ENCODE assay signal across 24 cellular contexts in genomic region chr10:131776496-131776895, GRCh38.
A peak's percentile ranks its signal among the peaks of the same experiment; 100 is the strongest.
DNase-seq lines count a peak whose midpoint lies in the region; ATAC-seq and TF ChIP-seq lines count a peak whose summit lies in the region.
"Had no signal": no experiment of that assay in that cellular context is flagged by ENCODE, and none has a peak within 500 bp of the region (broad histone marks: within the 10 kb centered on the region; RNA-seq: fewer than 3 reads in every experiment).

No MANE protein-coding gene starts in this region.

- H3K4me1 Mint-ChIP-seq in activated CD8-positive, alpha-beta T cell treated with anti-CD3 and anti-CD28 coated beads, Interleukin-2, amount 10 ng/mL, durations not matched to agents 7 days and 5 days (ENCODE audit: low read depth), result no peaks in the 10 kb centered on the region
- H3K4me1 Mint-ChIP-seq in activated CD8-positive, alpha-beta T cell treated with anti-CD3 and anti-CD28 coated beads for 36 hours (ENCODE audit: low read depth), result no peaks in the 10 kb centered on the region
- peaks cover 54% of the 10 kb centered on the region for H3K4me1 Mint-ChIP-seq in nephron progenitor cell
- H3K4me1 Mint-ChIP-seq: CD4-positive, alpha-beta memory T cell had no signal

- no peak for DNase-seq in activated CD8-positive, alpha-beta T cell treated with anti-CD3 and anti-CD28 coated beads, Interleukin-2, amount 10 ng/mL, durations not matched to agents 7 days and 5 days
- no peak for DNase-seq in activated CD8-positive, alpha-beta T cell treated with anti-CD3 and anti-CD28 coated beads for 36 hours
- DNase-seq in ecto neural progenitor cell (ENCODE audit: low spot score) (peak; percentile 29), nephron progenitor cell (no peak), NCI-H2107 (lab: John Stamatoyannopoulos, UW) (no peak), aorta (no peak), colonic mucosa (no peak)
- DNase-seq: ACHN; Caco-2; CD4-positive, alpha-beta memory T cell; DMS 273 treated with DMSO at 0.1 percent for 48 hours; DMS79 treated with DMSO at 0.1 percent for 48 hours; HCEC 1CT; KG1; NCI-H1092 treated with DMSO at 0.1 percent for 48 hours; NCI-H146; NCI-H2029; NCI-H345; NCI-H524; NCI-H774 had no signal

- H3K4me1 ChIP-seq in aorta (ENCODE audit: control insufficient read depth in 1 of 2, insufficient read depth in 2 of 2, low read length in 2 of 2) (no peaks in the 10 kb centered on the region), colonic mucosa (no peaks in the 10 kb centered on the region)
- H3K4me1 ChIP-seq: Caco-2 had no signal

- no peak overlapping the region for H3K9ac ChIP-seq in colonic mucosa (ENCODE audit: low read depth in 2 of 2, low read length in 2 of 2)
- H3K9ac ChIP-seq: BLaER1 treated with 17β-estradiol and CSF1 and Interleukin-3, amounts not matched to agents 10 nM and 100 nM had no signal

- H3K4me3 Mint-ChIP-seq in activated CD8-positive, alpha-beta T cell treated with anti-CD3 and anti-CD28 coated beads, Interleukin-2, amount 10 ng/mL, durations not matched to agents 7 days and 5 days, result no peak overlapping the region
- H3K4me3 Mint-ChIP-seq in activated CD8-positive, alpha-beta T cell treated with anti-CD3 and anti-CD28 coated beads for 36 hours, result no peak overlapping the region
- H3K4me3 Mint-ChIP-seq in nephron progenitor cell, result peak overlapping the region; percentile 33
- H3K4me3 Mint-ChIP-seq: CD4-positive, alpha-beta memory T cell had no signal

- POLR2A ChIA-PET in activated CD8-positive, alpha-beta T cell treated with anti-CD3 and anti-CD28 coated beads, Interleukin-2, amount 10 ng/mL, durations not matched to agents 7 days and 5 days (lab: Charles Lee), result no interaction called here
- POLR2A ChIA-PET in activated CD8-positive, alpha-beta T cell treated with anti-CD3 and anti-CD28 coated beads for 36 hours (lab: Charles Lee), result interaction anchor here (1.0 kb wide), 1 partner anchor 15 kb away, joined by 3 read pairs; no protein-coding TSS in a partner anchor

- intact Hi-C loops in activated CD8-positive, alpha-beta T cell treated with anti-CD3 and anti-CD28 coated beads for 36 hours (cut with micrococcal nuclease), result no loop called here
- intact Hi-C loops in aorta (cut with DNase I) (no loop called here), colonic mucosa (cut with DNase I) (no loop called here)

- H3K27me3 Mint-ChIP-seq in activated CD8-positive, alpha-beta T cell treated with anti-CD3 and anti-CD28 coated beads, Interleukin-2, amount 10 ng/mL, durations not matched to agents 7 days and 5 days (ENCODE audit: low read depth), result no peaks in the 10 kb centered on the region
- peaks cover 2% of the 10 kb centered on the region for H3K27me3 Mint-ChIP-seq in activated CD8-positive, alpha-beta T cell treated with anti-CD3 and anti-CD28 coated beads for 36 hours
- peaks cover 23% of the 10 kb centered on the region for H3K27me3 Mint-ChIP-seq in nephron progenitor cell (ENCODE audit: low read depth, poor library complexity)
- H3K27me3 Mint-ChIP-seq: CD4-positive, alpha-beta memory T cell had no signal

- H3K27me3 ChIP-seq in aorta (ENCODE audit: control insufficient read depth in 1 of 2, insufficient read depth in 2 of 2, low read length in 1 of 2) (no peaks in the 10 kb centered on the region), colonic mucosa (no peaks in the 10 kb centered on the region)

- H3K36me3 ChIP-seq in aorta (ENCODE audit: control insufficient read depth in 1 of 2, insufficient read depth in 2 of 2, low read length in 1 of 2) (no peaks in the 10 kb centered on the region), colonic mucosa (no peaks in the 10 kb centered on the region)

- H3K27ac ChIP-seq in temporal lobe (ENCODE audit: low read depth, low read length) (peak overlapping the region; percentile 2), aorta (ENCODE audit: low read depth in 1 of 2, low read length in 2 of 2) (no peak overlapping the region), colonic mucosa (no peak overlapping the region)
- H3K27ac ChIP-seq: 22Rv1; BLaER1 treated with 17β-estradiol and CSF1 and Interleukin-3, amounts not matched to agents 10 nM and 100 nM had no signal

- H3K9me3 ChIP-seq in aorta (ENCODE audit: control insufficient read depth, low read length) (peaks cover 13% of the 10 kb centered on the region), colonic mucosa (no peaks in the 10 kb centered on the region)

- H3K4me3 ChIP-seq in aorta (ENCODE audit: low read length in 2 of 2) (no peak overlapping the region), colonic mucosa (no peak overlapping the region)

- no peak for TF ChIP-seq CTCF in activated CD8-positive, alpha-beta T cell treated with anti-CD3 and anti-CD28 coated beads for 36 hours (IDR thresholded peaks at IDR 0.05)
- TF ChIP-seq CTCF in nephron progenitor cell (IDR thresholded peaks at IDR 0.05) (no peak), colonic mucosa (IDR thresholded peaks at IDR 0.05) (no peak)

- CTCF ChIA-PET in activated CD8-positive, alpha-beta T cell treated with anti-CD3 and anti-CD28 coated beads, Interleukin-2, amount 10 ng/mL, durations not matched to agents 7 days and 5 days (lab: Charles Lee), result no interaction called here
- CTCF ChIA-PET in activated CD8-positive, alpha-beta T cell treated with anti-CD3 and anti-CD28 coated beads for 36 hours (lab: Charles Lee), result interaction anchor here (0.8 kb wide), 1 partner anchor 10 kb away, joined by 3 read pairs; no protein-coding TSS in a partner anchor

- peak overlapping the region; percentile 3 for H3K27ac Mint-ChIP-seq in activated CD8-positive, alpha-beta T cell treated with anti-CD3 and anti-CD28 coated beads, Interleukin-2, amount 10 ng/mL, durations not matched to agents 7 days and 5 days
- no peak overlapping the region for H3K27ac Mint-ChIP-seq in activated CD8-positive, alpha-beta T cell treated with anti-CD3 and anti-CD28 coated beads for 36 hours
- no peak overlapping the region for H3K27ac Mint-ChIP-seq in nephron progenitor cell
- H3K27ac Mint-ChIP-seq: CD4-positive, alpha-beta memory T cell had no signal

- no peak for ATAC-seq in activated CD8-positive, alpha-beta T cell treated with anti-CD3 and anti-CD28 coated beads, Interleukin-2, amount 10 ng/mL, durations not matched to agents 7 days and 5 days
- no peak for ATAC-seq in activated CD8-positive, alpha-beta T cell treated with anti-CD3 and anti-CD28 coated beads for 36 hours
- ATAC-seq in aorta (ENCODE audit: low FRiP score), result no peak
- ATAC-seq: Panc1 had no signal

- H3K9me3 Mint-ChIP-seq in activated CD8-positive, alpha-beta T cell treated with anti-CD3 and anti-CD28 coated beads, Interleukin-2, amount 10 ng/mL, durations not matched to agents 7 days and 5 days (ENCODE audit: insufficient read depth), result peaks cover 17% of the 10 kb centered on the region
- peaks cover 22% of the 10 kb centered on the region for H3K9me3 Mint-ChIP-seq in activated CD8-positive, alpha-beta T cell treated with anti-CD3 and anti-CD28 coated beads for 36 hours
- H3K9me3 Mint-ChIP-seq in nephron progenitor cell, result peaks cover 54% of the 10 kb centered on the region

- WGBS in aorta, 2 donors, result 84 to 91% methylated on average over 11 of the region's 11 CpGs

- H3K36me3 Mint-ChIP-seq in activated CD8-positive, alpha-beta T cell treated with anti-CD3 and anti-CD28 coated beads, Interleukin-2, amount 10 ng/mL, durations not matched to agents 7 days and 5 days (ENCODE audit: low read depth), result no peaks in the 10 kb centered on the region
- peaks cover 5% of the 10 kb centered on the region for H3K36me3 Mint-ChIP-seq in activated CD8-positive, alpha-beta T cell treated with anti-CD3 and anti-CD28 coated beads for 36 hours (ENCODE audit: low read depth)
- H3K36me3 Mint-ChIP-seq in nephron progenitor cell (ENCODE audit: low read depth), result peaks cover 15% of the 10 kb centered on the region
